Comparison of ENCODE assay signal across 28 cellular contexts in genomic region chr6:81783893-81784292, GRCh38.
"Had no signal": no experiment of that assay in that cellular context is flagged by ENCODE, and none has a peak within 500 bp of the region (broad histone marks: within the 10 kb centered on the region; RNA-seq: fewer than 3 reads in every experiment).

No MANE protein-coding gene starts in this region.

- H3K4me3 ChIP-seq: stomach, suprapubic skin, testis, thoracic aorta, thyroid gland, tibial artery, tibial nerve, transverse colon, upper lobe of left lung, upper lobe of right lung, uterus, vagina had no signal

- H3K27me3 Mint-ChIP-seq: stimulated activated memory B cell treated with anti-CD40 and anti-IgM and Interleukin-4, amounts not matched to agents 10 μg/mL and 1 μg/mL and 100 μg/mL, for 72 hours; type B pancreatic cell had no signal

- H3K4me3 Mint-ChIP-seq: stimulated activated effector memory CD8-positive, alpha-beta T cell treated with anti-CD3 and anti-CD28 coated beads, Interleukin-12 subunit alpha, Interleukin-12 subunit beta, amount 100 ng/mL, for 72 hours; stimulated activated memory B cell treated with anti-CD40 and anti-IgM and Interleukin-4, amounts not matched to agents 10 μg/mL and 1 μg/mL and 100 μg/mL, for 72 hours; stimulated activated naive B cell treated with anti-CD40 and anti-IgM and Interleukin-4, amounts not matched to agents 10 μg/mL and 1 μg/mL and 100 μg/mL, for 72 hours; stimulated activated naive CD8-positive, alpha-beta T cell treated with anti-CD3 and anti-CD28 coated beads, Interleukin-15, amount 100 ng/mL, for 72 hours; stimulated activated naive CD8-positive, alpha-beta T cell treated with anti-CD3 and anti-CD28 coated beads, Interleukin-15, Interleukin-2, amounts not matched to agents 100 ng/mL and 50 ng/mL, for 24 hours; type B pancreatic cell had no signal

- DNase-seq: stimulated activated CD4-positive, alpha-beta T cell treated with anti-CD3 and anti-CD28 coated beads, Interleukin-2, amount 100 ng/mL, for 48 hours; stimulated activated CD4-positive, alpha-beta T cell treated with anti-CD3 and anti-CD28 coated beads, Interleukin-4, amount 100 ng/mL, for 1 hour; stimulated activated CD4-positive, alpha-beta T cell treated with anti-CD3 and anti-CD28 coated beads, Interleukin-4, amount 100 ng/mL, for 24 hours; stimulated activated CD4-positive, alpha-beta T cell treated with anti-CD3 and anti-CD28 coated beads, Interleukin-4, amount 100 ng/mL, for 4 hours; stimulated activated CD8-positive, alpha-beta memory T cell treated with anti-CD3 and anti-CD28 coated beads, Interleukin-4, amount 100 ng/mL, for 48 hours; stimulated activated naive B cell treated with anti-CD40 and anti-IgM and Interleukin-4, amounts not matched to agents 10 μg/mL and 1 μg/mL and 100 μg/mL, for 72 hours; stimulated activated naive CD4-positive, alpha-beta T cell; stimulated activated naive CD4-positive, alpha-beta T cell treated with Interleukin-2 at 50 U/mL for 16 hours; stimulated activated naive CD8-positive, alpha-beta T cell treated with anti-CD3 and anti-CD28 coated beads, Interleukin-15, amount 100 ng/mL, for 72 hours; stimulated activated naive CD8-positive, alpha-beta T cell treated with anti-CD3 and anti-CD28 coated beads, Interleukin-15, Interleukin-2, amounts not matched to agents 100 U/mL and 50 U/mL, for 24 hours; stomach; substantia nigra; testis; thyroid gland; tibial artery; transverse colon; trophoblast cell; upper lobe of left lung; upper lobe of right lung; uterus had no signal

- H3K4me1 Mint-ChIP-seq: stimulated activated effector memory CD8-positive, alpha-beta T cell treated with anti-CD3 and anti-CD28 coated beads, Interleukin-12 subunit alpha, Interleukin-12 subunit beta, amount 100 ng/mL, for 72 hours; stimulated activated memory B cell treated with anti-CD40 and anti-IgM and Interleukin-4, amounts not matched to agents 10 μg/mL and 1 μg/mL and 100 μg/mL, for 72 hours; stimulated activated naive B cell treated with anti-CD40 and anti-IgM and Interleukin-4, amounts not matched to agents 10 μg/mL and 1 μg/mL and 100 μg/mL, for 72 hours; stimulated activated naive CD8-positive, alpha-beta T cell treated with anti-CD3 and anti-CD28 coated beads, Interleukin-15, amount 100 ng/mL, for 72 hours had no signal

- H3K27me3 ChIP-seq: stomach, suprapubic skin, testis, thyroid gland, tibial artery, tibial nerve, transverse colon, upper lobe of left lung, upper lobe of right lung, uterus, vagina had no signal

- H3K9me3 ChIP-seq: stomach, suprapubic skin, testis, thoracic aorta, thyroid gland, tibial artery, transverse colon, upper lobe of left lung, upper lobe of right lung, uterus, vagina had no signal

- H3K27ac ChIP-seq: stomach, suprapubic skin, testis, thoracic aorta, thyroid gland, tibial artery, tibial nerve, transverse colon, upper lobe of left lung, upper lobe of right lung, uterus, vagina had no signal

- H3K36me3 ChIP-seq: stomach, suprapubic skin, thoracic aorta, thyroid gland, tibial artery, tibial nerve, transverse colon, upper lobe of left lung, upper lobe of right lung, uterus, vagina had no signal

- H3K27ac Mint-ChIP-seq: stimulated activated effector memory CD8-positive, alpha-beta T cell treated with anti-CD3 and anti-CD28 coated beads, Interleukin-12 subunit alpha, Interleukin-12 subunit beta, amount 100 ng/mL, for 72 hours; stimulated activated memory B cell treated with anti-CD40 and anti-IgM and Interleukin-4, amounts not matched to agents 10 μg/mL and 1 μg/mL and 100 μg/mL, for 72 hours; stimulated activated naive B cell treated with anti-CD40 and anti-IgM and Interleukin-4, amounts not matched to agents 10 μg/mL and 1 μg/mL and 100 μg/mL, for 72 hours; stimulated activated naive CD8-positive, alpha-beta T cell treated with anti-CD3 and anti-CD28 coated beads, Interleukin-15, amount 100 ng/mL, for 72 hours; stimulated activated naive CD8-positive, alpha-beta T cell treated with anti-CD3 and anti-CD28 coated beads, Interleukin-15, Interleukin-2, amounts not matched to agents 100 ng/mL and 50 ng/mL, for 24 hours; type B pancreatic cell had no signal

- H3K36me3 Mint-ChIP-seq: stimulated activated effector memory CD8-positive, alpha-beta T cell treated with anti-CD3 and anti-CD28 coated beads, Interleukin-12 subunit alpha, Interleukin-12 subunit beta, amount 100 ng/mL, for 72 hours; stimulated activated memory B cell treated with anti-CD40 and anti-IgM and Interleukin-4, amounts not matched to agents 10 μg/mL and 1 μg/mL and 100 μg/mL, for 72 hours; stimulated activated naive B cell treated with anti-CD40 and anti-IgM and Interleukin-4, amounts not matched to agents 10 μg/mL and 1 μg/mL and 100 μg/mL, for 72 hours; type B pancreatic cell had no signal

- H3K4me1 ChIP-seq: uterus, vagina had no signal

- ATAC-seq: stimulated activated effector memory CD8-positive, alpha-beta T cell treated with anti-CD3 and anti-CD28 coated beads, Interleukin-12 subunit alpha, Interleukin-12 subunit beta, amount 100 ng/mL, for 72 hours; stimulated activated memory B cell treated with anti-CD40 and anti-IgM and Interleukin-4, amounts not matched to agents 10 μg/mL and 1 μg/mL and 100 μg/mL, for 72 hours; stimulated activated naive B cell treated with anti-CD40 and anti-IgM and Interleukin-4, amounts not matched to agents 10 μg/mL and 1 μg/mL and 100 μg/mL, for 72 hours; stimulated activated naive CD8-positive, alpha-beta T cell treated with anti-CD3 and anti-CD28 coated beads, Interleukin-15, amount 100 ng/mL, for 72 hours; stimulated activated naive CD8-positive, alpha-beta T cell treated with anti-CD3 and anti-CD28 coated beads, Interleukin-15, Interleukin-2, amounts not matched to agents 100 U/mL and 50 U/mL, for 24 hours; upper lobe of right lung had no signal
